ENCODE assay signal across 1 cellular context in genomic region chr17:69997332-69997731, GRCh38.
TF ChIP-seq lines count a peak whose summit lies in the region.

No MANE protein-coding gene starts in this region.

TF ChIP-seq in IMR-90, 13 proteins besides CTCF, POLR2A, EP300 and RAD21 (continued from another document):
- no peak for TF ChIP-seq MAZ (IDR thresholded peaks at IDR 0.05; ENCODE audit: borderline replicate concordance, low read depth, low read length)
- TF ChIP-seq MAFK (IDR thresholded peaks at IDR 0.05; ENCODE audit: low read depth, low read length), result no peak
